10 cellular contexts compared by ENCODE assay signal in genomic region chr1:109815809-109816791, GRCh38. TPM values are rescaled to one million over a fixed set of nuclear protein-coding genes. Genes with fewer than 3 reads are reported as not detected.
A peak's percentile ranks its signal among the peaks of the same experiment; 100 is the strongest.
DNase-seq lines count a peak whose midpoint lies in the region; ATAC-seq and TF ChIP-seq lines count a peak whose summit lies in the region.
"Had no signal": no experiment of that assay in that cellular context is flagged by ENCODE, and none has a peak within 500 bp of the region (broad histone marks: within the 10 kb centered on the region; RNA-seq: fewer than 3 reads in every experiment).

No MANE protein-coding gene starts in this region.

- H3K9me3 Mint-ChIP-seq in activated T-helper 2 cell treated with anti-CD3 and anti-CD28 coated beads, Interferon-gamma antibody, Interleukin-2, Interleukin-4, amounts not matched to agents 10 μg/mL and 5 μg/mL and 100 μg/mL, durations not matched to agents 14 hours and 24 hours and 36 hours: peaks cover 9% of the 10 kb centered on the region

- ATAC-seq in GM21529 (IDR thresholded peaks at IDR 0.05; ENCODE audit: unreplicated experiment) (peak; percentile 94), IMR-90 (ENCODE audit: low read depth) (no peak)

- H2AK9ac ChIP-seq in IMR-90 (replicated peaks; ENCODE audit: low read depth, low read length, poor library complexity): no peak overlapping the region

- H3K4me1 Mint-ChIP-seq in activated T-helper 2 cell treated with anti-CD3 and anti-CD28 coated beads, Interferon-gamma antibody, Interleukin-2, Interleukin-4, amounts not matched to agents 10 μg/mL and 5 μg/mL and 100 μg/mL, durations not matched to agents 14 hours and 24 hours and 36 hours (ENCODE audit: low read depth): peaks cover 34% of the 10 kb centered on the region

- no peak overlapping the region for H4K91ac ChIP-seq in IMR-90 (ENCODE audit: insufficient read depth, low read depth, low read length)

- POLR2A ChIA-PET in IMR-90 (lab: Charles Lee; ENCODE audit: unreplicated experiment): no interaction called here

- no peak overlapping the region for H2BK120ac ChIP-seq in IMR-90 (ENCODE audit: low read depth, low read length)

- H3K36me3 Mint-ChIP-seq in activated T-helper 2 cell treated with anti-CD3 and anti-CD28 coated beads, Interferon-gamma antibody, Interleukin-2, Interleukin-4, amounts not matched to agents 10 μg/mL and 5 μg/mL and 100 μg/mL, durations not matched to agents 14 hours and 24 hours and 36 hours (ENCODE audit: low read depth): peaks cover 10% of the 10 kb centered on the region

- H3K56ac ChIP-seq in IMR-90 (ENCODE audit: extremely low read depth, insufficient read depth, low read length): no peak overlapping the region

- H2BK15ac ChIP-seq in IMR-90 (ENCODE audit: low read depth, low read length): no peak overlapping the region

- intact Hi-C loops in IMR-90 (cut with micrococcal nuclease): no loop called here
- intact Hi-C loops in activated T-helper 2 cell treated with anti-CD3 and anti-CD28 coated beads, Interferon-gamma antibody, Interleukin-2, Interleukin-4, amounts not matched to agents 10 μg/mL and 5 μg/mL and 100 μg/mL, durations not matched to agents 14 hours and 24 hours and 36 hours (cut with micrococcal nuclease): no loop called here

- no peak overlapping the region for H3K23ac ChIP-seq in IMR-90 (ENCODE audit: low read depth, low read length)

- H4K8ac ChIP-seq in IMR-90 (ENCODE audit: low read depth in 2 of 2, low read length in 2 of 2): no peak overlapping the region

- CTCF ChIA-PET in IMR-90 (lab: Yijun Ruan, JAX): no interaction called here

- H3K27me3 ChIP-seq in IMR-90 (ENCODE audit: control insufficient read depth, insufficient read depth, low read length) (no peaks in the 10 kb centered on the region), HAP-1 (ENCODE audit: low read depth) (no peaks in the 10 kb centered on the region)
- H3K27me3 ChIP-seq: cardiac muscle cell had no signal

- H4K5ac ChIP-seq in IMR-90 (ENCODE audit: low read depth, low read length): no peak overlapping the region

- peaks cover 4% of the 10 kb centered on the region for H3K9me1 ChIP-seq in IMR-90 (ENCODE audit: insufficient read depth, low read length)

- DNase-seq in GM13977 (ENCODE audit: low spot score): peak; percentile 82
- no peak for DNase-seq in IMR-90
- no peak for DNase-seq in activated T-helper 2 cell treated with anti-CD3 and anti-CD28 coated beads, Interferon-gamma antibody, Interleukin-2, Interleukin-4, amounts not matched to agents 10 μg/mL and 5 μg/mL and 100 μg/mL, durations not matched to agents 14 hours and 24 hours and 36 hours (ENCODE audit: low spot score)
- DNase-seq in HPDE6-E6E7 (ENCODE audit: extremely low spot score): no peak
- DNase-seq in HAP-1 (ENCODE audit: low spot score in 2 of 2): no peak
- DNase-seq in D341Med (ENCODE audit: low spot score): no peak

- peaks cover 5% of the 10 kb centered on the region for H3K4me1 ChIP-seq in IMR-90 (ENCODE audit: control insufficient read depth, insufficient read depth, low read length)
- peaks cover 2% of the 10 kb centered on the region; the same call in 1 of the 2 replicates for H3K4me1 ChIP-seq in HAP-1

- dilution Hi-C loops in IMR-90 (cut with HindIII; ENCODE audit: low sequenced_read_pairs, unreplicated experiment): no loop called here

- no peak overlapping the region for H3K14ac ChIP-seq in IMR-90 (replicated peaks; ENCODE audit: low read depth, low read length)

- no peak for TF ChIP-seq POLR2A in IMR-90 (IDR thresholded peaks at IDR 0.05; ENCODE audit: low read depth, low read length)

- H3K9me3 ChIP-seq in IMR-90 (ENCODE audit: control insufficient read depth, insufficient read depth, low read length) (peaks cover 5% of the 10 kb centered on the region), HAP-1 (peaks cover 7% of the 10 kb centered on the region)

- no peak overlapping the region for H3K9ac ChIP-seq in IMR-90 (ENCODE audit: low read depth, low read length)

- H3K79me1 ChIP-seq in IMR-90 (ENCODE audit: low read depth in 1 of 2, low read length in 2 of 2): no peaks in the 10 kb centered on the region

- no peak overlapping the region for H3K4ac ChIP-seq in IMR-90 (ENCODE audit: low read depth, low read length)

- H2BK5ac ChIP-seq in IMR-90 (ENCODE audit: low read depth, low read length, poor library complexity, severe bottlenecking): no peak overlapping the region

- H3K27me3 Mint-ChIP-seq in activated T-helper 2 cell treated with anti-CD3 and anti-CD28 coated beads, Interferon-gamma antibody, Interleukin-2, Interleukin-4, amounts not matched to agents 10 μg/mL and 5 μg/mL and 100 μg/mL, durations not matched to agents 14 hours and 24 hours and 36 hours (ENCODE audit: low read depth): no peaks in the 10 kb centered on the region

- H3K27ac Mint-ChIP-seq in activated T-helper 2 cell treated with anti-CD3 and anti-CD28 coated beads, Interferon-gamma antibody, Interleukin-2, Interleukin-4, amounts not matched to agents 10 μg/mL and 5 μg/mL and 100 μg/mL, durations not matched to agents 14 hours and 24 hours and 36 hours: peak overlapping the region; percentile 51

- H3K36me3 ChIP-seq in IMR-90 (ENCODE audit: control insufficient read depth, insufficient read depth, low read length) (no peaks in the 10 kb centered on the region), HAP-1 (replicated peaks) (no peaks in the 10 kb centered on the region)
- H3K36me3 ChIP-seq: cardiac muscle cell had no signal

- H3K4me3 Mint-ChIP-seq in activated T-helper 2 cell treated with anti-CD3 and anti-CD28 coated beads, Interferon-gamma antibody, Interleukin-2, Interleukin-4, amounts not matched to agents 10 μg/mL and 5 μg/mL and 100 μg/mL, durations not matched to agents 14 hours and 24 hours and 36 hours (ENCODE audit: low read depth): no peak overlapping the region

- no peak overlapping the region for H3K18ac ChIP-seq in IMR-90 (ENCODE audit: low read depth, low read length)

- H3K4me3 ChIP-seq in IMR-90 (ENCODE audit: insufficient read depth, low read depth, low read length): no peak overlapping the region
- no peak overlapping the region for H3K4me3 ChIP-seq in HAP-1
- H3K4me3 ChIP-seq: cardiac muscle cell, skin epidermis had no signal

- TF ChIP-seq RAD21 in IMR-90 (IDR thresholded peaks at IDR 0.05; ENCODE audit: low read length): no peak

- no peak overlapping the region for H2BK20ac ChIP-seq in IMR-90 (ENCODE audit: low read depth, low read length)

- BruUV-seq in IMR-90 (replicated peaks; lab: Mats Ljungman, UMichigan): no TSS peak

- no peak overlapping the region for H3K4me2 ChIP-seq in IMR-90 (ENCODE audit: low read depth, low read length)

- WGBS in IMR-90 (ENCODE audit: extremely low coverage in 2 of 2, insufficient read length in 1 of 2), 2 experiments: 50% methylated on average over 1 of the region's 7 CpGs; no CpG with 5 or more reads in 1 of the 2 experiments

- in situ Hi-C loops in GM13977 (cut with MboI; ENCODE audit: low pct_unique_long_range_greater_than_20kb, low sequenced_read_pairs, unreplicated experiment): no loop called here
- in situ Hi-C loops in IMR-90 (cut with MboI; ENCODE audit: low sequenced_read_pairs): no loop called here
- in situ Hi-C loops in HAP-1 (cut with MboI; ENCODE audit: low sequenced_read_pairs): no loop called here

- H2AFZ ChIP-seq in IMR-90 (replicated peaks; ENCODE audit: low read length, poor library complexity): peak overlapping the region; percentile 23

- H3K27ac ChIP-seq in IMR-90 (ENCODE audit: insufficient read depth, low read length) (no peak overlapping the region), temporal lobe (ENCODE audit: low read depth, low read length) (peak overlapping the region; percentile 63)
- H3K27ac ChIP-seq: cardiac muscle cell had no signal

- no peak for TF ChIP-seq CTCF in GM13977 (IDR thresholded peaks at IDR 0.05; ENCODE audit: extremely low read depth, insufficient read depth, missing control alignments)
- TF ChIP-seq CTCF in IMR-90 (conservative IDR thresholded peaks at IDR 0.05; ENCODE audit: low read depth, low read length): no peak

- no peaks in the 10 kb centered on the region for H4K20me1 ChIP-seq in IMR-90 (ENCODE audit: insufficient read depth, low read length)

- H2AK5ac ChIP-seq in IMR-90 (ENCODE audit: low read depth, low read length): no peak overlapping the region

TF ChIP-seq in IMR-90, 13 proteins besides CTCF, POLR2A, EP300 and RAD21:
- TF ChIP-seq RFX5 (IDR thresholded peaks at IDR 0.05; ENCODE audit: low read depth, low read length) (no peak), FOS (IDR thresholded peaks at IDR 0.05; ENCODE audit: low read depth, low read length) (no peak), CHD1 (IDR thresholded peaks at IDR 0.05; ENCODE audit: low read depth, low read length) (no peak), NFE2L2 (IDR thresholded peaks at IDR 0.05; ENCODE audit: low read depth, low read length) (no peak), BHLHE40 (IDR thresholded peaks at IDR 0.05; ENCODE audit: low read depth, low read length) (no peak)
TF ChIP-seq in IMR-90: peak in this region for 0.

RNA-seq across cellular contexts. Expression of gene EPS8L3, which starts 52.4 kb away (rescaled TPM):
- total RNA-seq in IMR-90 (2012; rRNA removed) (not detected in 2 replicates), temporal lobe (not detected)
- polyA plus RNA-seq in IMR-90 (2012; rRNA removed): not detected in 2 replicates
- polyA plus RNA-seq in IMR-90 (2012; cell fraction: cytosol; rRNA removed): 0.11 TPM in 1 of 2 replicates, not detected in the other
- not detected in 2 replicates for polyA plus RNA-seq in IMR-90 (2012; cell fraction: nucleus; rRNA removed; ENCODE audit: low replicate concordance)
- not detected in 2 replicates for total RNA-seq in activated T-helper 2 cell treated with anti-CD3 and anti-CD28 coated beads, Interferon-gamma antibody, Interleukin-2, Interleukin-4, amounts not matched to agents 10 μg/mL and 5 μg/mL and 100 μg/mL, durations not matched to agents 14 hours and 24 hours and 36 hours
- total RNA-seq: cardiac muscle cell had no signal
